In the genomic region with DNA sequence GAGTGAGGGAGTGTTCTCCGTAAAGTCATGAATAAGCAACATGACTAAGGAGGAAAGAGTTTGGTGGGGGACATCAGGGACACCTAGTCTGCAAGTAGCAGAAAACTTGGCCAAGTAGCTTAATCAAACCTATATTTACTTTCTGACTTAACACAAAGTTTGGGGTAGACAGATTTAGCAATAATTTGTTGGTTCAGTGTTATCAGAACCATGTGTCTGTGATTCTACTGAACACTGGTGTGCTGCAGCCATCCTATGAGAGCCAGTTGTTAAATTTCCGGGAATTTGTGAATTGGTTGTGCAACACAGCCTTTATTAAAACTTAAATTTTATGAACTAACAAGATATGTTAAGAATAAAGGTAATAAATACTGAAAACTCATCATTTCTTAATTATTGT, we compare ENCODE assay signal across 30 cellular contexts.
"Had no signal": no experiment of that assay in that cellular context is flagged by ENCODE, and none has a peak within 500 bp of the region (broad histone marks: within the 10 kb centered on the region; RNA-seq: fewer than 3 reads in every experiment).

No MANE protein-coding gene starts in this region.

- H3K27ac ChIP-seq: neural progenitor cell, ovary, parathyroid adenoma, psoas muscle, right lobe of liver, sigmoid colon, suprapubic skin, testis, tibial artery, transverse colon, upper lobe of right lung, uterus had no signal

- H3K4me1 Mint-ChIP-seq: naive thymus-derived CD8-positive, alpha-beta T cell; nephron; neural progenitor cell; stimulated activated memory B cell treated with anti-CD40 and anti-IgM and Interleukin-4, amounts not matched to agents 10 μg/mL and 1 μg/mL and 100 μg/mL, for 72 hours; stimulated activated naive CD8-positive, alpha-beta T cell treated with anti-CD3 and anti-CD28 coated beads, Interleukin-15, amount 100 ng/mL, for 72 hours had no signal

- DNase-seq: naive thymus-derived CD8-positive, alpha-beta T cell; occipital lobe; ovary; posterior cingulate gyrus; psoas muscle; right cardiac atrium; right lobe of liver; sigmoid colon; small intestine; stimulated activated CD4-positive, alpha-beta T cell treated with anti-CD3 and anti-CD28 coated beads, Interleukin-15, amount 100 ng/mL, for 24 hours; stimulated activated CD4-positive, alpha-beta T cell treated with anti-CD3 and anti-CD28 coated beads, Interleukin-2, amount 100 ng/mL, for 24 hours; stimulated activated CD4-positive, alpha-beta T cell treated with anti-CD3 and anti-CD28 coated beads, Interleukin-2, amount 100 ng/mL, for 48 hours; stimulated activated CD4-positive, alpha-beta T cell treated with anti-CD3 and anti-CD28 coated beads, Interleukin-4, amount 100 ng/mL, for 24 hours; stimulated activated CD8-positive, alpha-beta memory T cell treated with anti-CD3 and anti-CD28 coated beads, Interleukin-4, amount 100 ng/mL, for 48 hours; stimulated activated naive CD4-positive, alpha-beta T cell; stimulated activated naive CD8-positive, alpha-beta T cell treated with anti-CD3 and anti-CD28 coated beads, Interleukin-15, amount 100 ng/mL, for 72 hours; stimulated activated naive CD8-positive, alpha-beta T cell treated with anti-CD3 and anti-CD28 coated beads, Interleukin-15, Interleukin-2, amounts not matched to agents 100 U/mL and 50 U/mL, for 24 hours; substantia nigra; testis; tibial artery; transverse colon; upper lobe of right lung; uterus had no signal

- H3K36me3 ChIP-seq: neural progenitor cell, ovary, right lobe of liver, sigmoid colon, suprapubic skin, tibial artery, transverse colon, upper lobe of right lung, uterus had no signal

- H3K4me3 Mint-ChIP-seq: naive thymus-derived CD8-positive, alpha-beta T cell; nephron; neural progenitor cell; stimulated activated memory B cell treated with anti-CD40 and anti-IgM and Interleukin-4, amounts not matched to agents 10 μg/mL and 1 μg/mL and 100 μg/mL, for 72 hours; stimulated activated naive CD8-positive, alpha-beta T cell treated with anti-CD3 and anti-CD28 coated beads, Interleukin-15, amount 100 ng/mL, for 72 hours; type B pancreatic cell had no signal

- H3K4me3 ChIP-seq: neural progenitor cell, ovary, psoas muscle, right lobe of liver, sigmoid colon, suprapubic skin, testis, tibial artery, transverse colon, upper lobe of right lung, uterus had no signal

- H3K9me3 ChIP-seq: ovary, psoas muscle, right lobe of liver, sigmoid colon, suprapubic skin, testis, tibial artery, transverse colon, upper lobe of right lung, uterus had no signal

- H3K4me1 ChIP-seq: parathyroid adenoma, psoas muscle, right lobe of liver, sigmoid colon, suprapubic skin, testis, tibial artery, transverse colon, upper lobe of right lung, uterus had no signal

- H2AFZ ChIP-seq: neural progenitor cell, parathyroid adenoma had no signal

- H3K36me3 Mint-ChIP-seq: naive thymus-derived CD8-positive, alpha-beta T cell; neural progenitor cell; stimulated activated memory B cell treated with anti-CD40 and anti-IgM and Interleukin-4, amounts not matched to agents 10 μg/mL and 1 μg/mL and 100 μg/mL, for 72 hours; type B pancreatic cell had no signal

- H3K9me3 Mint-ChIP-seq: nephron, neural progenitor cell, type B pancreatic cell had no signal

- H3K27ac Mint-ChIP-seq: naive thymus-derived CD8-positive, alpha-beta T cell; nephron; neural progenitor cell; progenitor cell of endocrine pancreas; stimulated activated memory B cell treated with anti-CD40 and anti-IgM and Interleukin-4, amounts not matched to agents 10 μg/mL and 1 μg/mL and 100 μg/mL, for 72 hours; stimulated activated naive CD8-positive, alpha-beta T cell treated with anti-CD3 and anti-CD28 coated beads, Interleukin-15, amount 100 ng/mL, for 72 hours; type B pancreatic cell had no signal

- H3K27me3 Mint-ChIP-seq: progenitor cell of endocrine pancreas; stimulated activated memory B cell treated with anti-CD40 and anti-IgM and Interleukin-4, amounts not matched to agents 10 μg/mL and 1 μg/mL and 100 μg/mL, for 72 hours; stimulated activated naive CD8-positive, alpha-beta T cell treated with anti-CD3 and anti-CD28 coated beads, Interleukin-15, amount 100 ng/mL, for 72 hours; type B pancreatic cell had no signal

- H3K79me2 ChIP-seq: parathyroid adenoma had no signal

- ATAC-seq: naive thymus-derived CD8-positive, alpha-beta T cell; psoas muscle; right cardiac atrium; stimulated activated memory B cell treated with anti-CD40 and anti-IgM and Interleukin-4, amounts not matched to agents 10 μg/mL and 1 μg/mL and 100 μg/mL, for 72 hours; stimulated activated naive CD8-positive, alpha-beta T cell treated with anti-CD3 and anti-CD28 coated beads, Interleukin-15, amount 100 ng/mL, for 72 hours; stimulated activated naive CD8-positive, alpha-beta T cell treated with anti-CD3 and anti-CD28 coated beads, Interleukin-15, Interleukin-2, amounts not matched to agents 100 U/mL and 50 U/mL, for 24 hours; upper lobe of right lung had no signal

- H3K4me2 ChIP-seq: neural progenitor cell had no signal
